In genomic region chr10:62021978-62022802, GRCh38 we compare ENCODE assay signal across 15 cellular contexts.
DNase-seq lines count a peak whose midpoint lies in the region; ATAC-seq and TF ChIP-seq lines count a peak whose summit lies in the region.
"Had no signal": no experiment of that assay in that cellular context is flagged by ENCODE, and none has a peak within 500 bp of the region (broad histone marks: within the 10 kb centered on the region; RNA-seq: fewer than 3 reads in every experiment).

No MANE protein-coding gene starts in this region.

- peak overlapping the region; percentile 94 for H3K27ac Mint-ChIP-seq in activated T-cell treated with anti-CD3 and anti-CD28 coated beads, Interleukin-2, amount 50 U/mL, for 72 hours
- peak overlapping the region; percentile 92 for H3K27ac Mint-ChIP-seq in activated CD4-positive, alpha-beta memory T cell treated with anti-CD3 and anti-CD28 coated beads for 36 hours

- H4K20me1 ChIP-seq in hepatocyte (ENCODE audit: insufficient read depth, poor library complexity, severe bottlenecking): no peaks in the 10 kb centered on the region

- no peak for TF ChIP-seq POLR2A in upper lobe of left lung (IDR thresholded peaks at IDR 0.05)

- WGBS in hepatocyte (ENCODE audit: low lambda C conversion rate, missing lambda C conversion rate): 70% methylated on average over 5 of the region's 5 CpGs
- WGBS in upper lobe of left lung, 2 donors: 72 to 78% methylated on average over 5 of the region's 5 CpGs

- peaks cover 81% of the 10 kb centered on the region for H3K79me2 ChIP-seq in hepatocyte

- no peak for ATAC-seq in activated T-cell treated with anti-CD3 and anti-CD28 coated beads, Interleukin-2, amount 50 U/mL, for 72 hours (replicated peaks in 1 of 2)
- ATAC-seq in upper lobe of left lung (ENCODE audit: low FRiP score in 2 of 2): no peak
- ATAC-seq: psoas muscle had no signal

- H3K4me2 ChIP-seq in hepatocyte: peak overlapping the region; percentile 46

- H3K4me1 ChIP-seq in hepatocyte (ENCODE audit: insufficient read depth): peaks cover 61% of the 10 kb centered on the region
- H3K4me1 ChIP-seq in tibial artery: peaks cover 0 to 75% (median 32%) of the 10 kb centered on the region in 4 donors
- peaks cover 20 to 28% (median 28%) of the 10 kb centered on the region in 4 donors for H3K4me1 ChIP-seq in upper lobe of left lung

- TF ChIP-seq EP300 in upper lobe of left lung (IDR thresholded peaks at IDR 0.05): no peak

- in situ Hi-C loops in KBM-7 (cut with MboI; ENCODE audit: low pct_unique_long_range_greater_than_20kb, low sequenced_read_pairs): no loop called here

- intact Hi-C loops in activated CD4-positive, alpha-beta memory T cell treated with anti-CD3 and anti-CD28 coated beads for 36 hours (cut with micrococcal nuclease): loop anchor here (2.0 kb wide), 1 partner anchor 25 kb away; no protein-coding TSS in a partner anchor
- intact Hi-C loops in tibial artery (cut with DNase I; ENCODE audit: low total_unique reads): no loop called here

- H3K27me3 Mint-ChIP-seq in activated T-cell treated with anti-CD3 and anti-CD28 coated beads, Interleukin-2, amount 50 U/mL, for 72 hours (ENCODE audit: low read depth): no peaks in the 10 kb centered on the region
- H3K27me3 Mint-ChIP-seq in activated CD4-positive, alpha-beta memory T cell treated with anti-CD3 and anti-CD28 coated beads for 36 hours: no peaks in the 10 kb centered on the region

- H3K4me3 ChIP-seq in hepatocyte: no peak overlapping the region
- no peak overlapping the region for H3K4me3 ChIP-seq in tibial artery
- H3K4me3 ChIP-seq in upper lobe of left lung: no peak overlapping the region
- H3K4me3 ChIP-seq: psoas muscle, SK-N-MC, testis had no signal

- TF ChIP-seq CTCF in hepatocyte (IDR thresholded peaks at IDR 0.05; ENCODE audit: poor library complexity) (no peak), tibial artery (IDR thresholded peaks at IDR 0.05) (no peak), upper lobe of left lung (IDR thresholded peaks at IDR 0.05) (no peak)

- POLR2A ChIA-PET in activated CD4-positive, alpha-beta memory T cell treated with anti-CD3 and anti-CD28 coated beads for 36 hours (lab: Charles Lee): interaction anchor here (1.0 to 8.9 kb wide), 14 partner anchors 10 to 122 kb away, joined by 3 to 163 read pairs (median 6); partner anchors contain the start of gene ARID5B

- H3K27ac ChIP-seq in hepatocyte: peak overlapping the region; percentile 75
- H3K27ac ChIP-seq in tibial artery: peak overlapping the region; percentile 78 to 80
- H3K27ac ChIP-seq in upper lobe of left lung: no peak overlapping the region
- H3K27ac ChIP-seq: psoas muscle, SK-N-MC had no signal

- peaks cover 97% of the 10 kb centered on the region for H3K4me1 Mint-ChIP-seq in activated T-cell treated with anti-CD3 and anti-CD28 coated beads, Interleukin-2, amount 50 U/mL, for 72 hours (ENCODE audit: low read depth)
- H3K4me1 Mint-ChIP-seq in activated CD4-positive, alpha-beta memory T cell treated with anti-CD3 and anti-CD28 coated beads for 36 hours (ENCODE audit: low read depth): peaks cover 91% of the 10 kb centered on the region

- no peak overlapping the region for H2AFZ ChIP-seq in hepatocyte

- no peak for DNase-seq in activated T-cell treated with anti-CD3 and anti-CD28 coated beads, Interleukin-2, amount 50 U/mL, for 72 hours
- no peak for DNase-seq in activated T-cell treated with anti-CD3 and anti-CD28 coated beads for 4 hours
- DNase-seq in activated CD4-positive, alpha-beta memory T cell treated with anti-CD3 and anti-CD28 coated beads for 36 hours: no peak
- DNase-seq in hepatocyte (ENCODE audit: low spot score): no peak
- no peak for DNase-seq in tibial artery
- no peak for DNase-seq in HCEC 1CT
- no peak for DNase-seq in upper lobe of left lung
- no peak for DNase-seq in KBM-7
- DNase-seq: cortex of kidney, head of caudate nucleus, kidney, NCI-H510A, psoas muscle, testis had no signal

- H3K36me3 ChIP-seq in hepatocyte (replicated peaks; ENCODE audit: insufficient read depth, low read depth) (no peaks in the 10 kb centered on the region), tibial artery (no peaks in the 10 kb centered on the region), upper lobe of left lung (no peaks in the 10 kb centered on the region)

- H3K9me3 ChIP-seq in hepatocyte (ENCODE audit: low read depth): no peaks in the 10 kb centered on the region
- peaks cover 0 to 6% (median 0%) of the 10 kb centered on the region in 3 donors for H3K9me3 ChIP-seq in tibial artery
- no peaks in the 10 kb centered on the region for H3K9me3 ChIP-seq in upper lobe of left lung
- H3K9me3 ChIP-seq: psoas muscle, testis had no signal

- peaks cover 10 to 30% of the 10 kb centered on the region in 2 donors for H3K36me3 Mint-ChIP-seq in activated T-cell treated with anti-CD3 and anti-CD28 coated beads, Interleukin-2, amount 50 U/mL, for 72 hours (ENCODE audit: insufficient read depth in 2 of 2)
- H3K36me3 Mint-ChIP-seq in activated CD4-positive, alpha-beta memory T cell treated with anti-CD3 and anti-CD28 coated beads for 36 hours: peaks cover 44% of the 10 kb centered on the region

- H3K27me3 ChIP-seq in hepatocyte: no peaks in the 10 kb centered on the region
- H3K27me3 ChIP-seq in tibial artery: no peaks in the 10 kb centered on the region
- H3K27me3 ChIP-seq in upper lobe of left lung: no peaks in the 10 kb centered on the region
- H3K27me3 ChIP-seq: testis had no signal

- H3K9me3 Mint-ChIP-seq in activated T-cell treated with anti-CD3 and anti-CD28 coated beads, Interleukin-2, amount 50 U/mL, for 72 hours: peaks cover 4 to 5% of the 10 kb centered on the region in 2 donors
- peaks cover 4% of the 10 kb centered on the region for H3K9me3 Mint-ChIP-seq in activated CD4-positive, alpha-beta memory T cell treated with anti-CD3 and anti-CD28 coated beads for 36 hours

- H3K4me3 Mint-ChIP-seq in activated T-cell treated with anti-CD3 and anti-CD28 coated beads, Interleukin-2, amount 50 U/mL, for 72 hours: peak overlapping the region; percentile 27 to 80
- peak overlapping the region; percentile 21 for H3K4me3 Mint-ChIP-seq in activated CD4-positive, alpha-beta memory T cell treated with anti-CD3 and anti-CD28 coated beads for 36 hours

- CTCF ChIA-PET in activated CD4-positive, alpha-beta memory T cell treated with anti-CD3 and anti-CD28 coated beads for 36 hours (lab: Charles Lee): interaction anchor here (0.6 to 9.1 kb wide), 6 partner anchors 17 to 223 kb away, joined by 3 to 80 read pairs (median 4); no protein-coding TSS in a partner anchor

- H3K9me2 ChIP-seq in hepatocyte (replicated peaks; ENCODE audit: insufficient read depth): no peaks in the 10 kb centered on the region

Comparison
In these comparisons a context has a peak if more than half of its experiments do, and no peak if none do; other contexts are left out.
1. H3K27ac ChIP-seq: peak in hepatocyte (single experiment) and tibial artery (2 of 2); none in upper lobe of left lung (0 of 4).